Comparison of ENCODE assay signal across 18 cellular contexts in the genomic region with DNA sequence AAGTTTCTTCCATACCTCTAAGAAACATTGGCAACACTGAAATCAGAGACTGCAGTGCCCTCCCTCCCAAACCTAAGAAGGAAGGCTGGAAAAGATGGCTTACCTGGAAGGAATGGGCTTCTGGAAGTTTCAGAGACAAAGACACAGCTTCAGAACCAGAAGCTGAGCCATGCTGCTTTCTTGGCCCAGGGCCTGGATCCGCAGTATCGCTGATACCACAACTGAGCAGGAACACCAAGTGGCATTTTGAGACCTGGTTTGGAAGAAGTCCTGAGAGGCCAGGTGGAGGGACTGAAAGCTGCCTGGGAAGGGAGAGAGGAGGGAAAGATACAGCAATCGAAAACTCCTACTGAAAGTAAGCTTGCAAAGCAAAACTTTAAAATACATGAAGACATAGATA. TPM values are rescaled to one million over a fixed set of nuclear protein-coding genes. Genes with fewer than 3 reads are reported as not detected.
A peak's percentile ranks its signal among the peaks of the same experiment; 100 is the strongest.
DNase-seq lines count a peak whose midpoint lies in the region; ATAC-seq, FAIRE-seq and TF ChIP-seq lines count a peak whose summit lies in the region.
"Had no signal": no experiment of that assay in that cellular context is flagged by ENCODE, and none has a peak within 500 bp of the region (broad histone marks: within the 10 kb centered on the region; RNA-seq: fewer than 3 reads in every experiment).

No MANE protein-coding gene starts in this region.

- no peak for FAIRE-seq in pancreas (lab: Jason Lieb, UNC)

- H3K9ac ChIP-seq in H9 (ENCODE audit: extremely low read depth, insufficient read length, low read length): no peak overlapping the region

- no peak overlapping the region for H3K56ac ChIP-seq in H9 (ENCODE audit: insufficient read length, low read depth, low read length)

- no CpG with 5 or more reads among the region's 3 CpGs for WGBS in H9 (ENCODE audit: extremely low coverage, insufficient read length, low lambda C conversion rate)
- 39 to 40% methylated on average over 3 of the region's 3 CpGs for WGBS in pancreas, 2 donors

- no peak overlapping the region for H2BK5ac ChIP-seq in H9 (ENCODE audit: insufficient read length, low read length)

- no peak overlapping the region for H2BK12ac ChIP-seq in H9 (ENCODE audit: insufficient read length, low read depth, low read length)

- H3K4ac ChIP-seq in H9 (ENCODE audit: low read depth, low read length): no peak overlapping the region

- H3K23me2 ChIP-seq in H9 (ENCODE audit: insufficient read length, low read depth, low read length, poor library complexity, severe bottlenecking): no peaks in the 10 kb centered on the region

- peak overlapping the region; percentile 7 for H3K18ac ChIP-seq in H9 (ENCODE audit: insufficient read length, low read depth, low read length)

- no peaks in the 10 kb centered on the region for H4K20me1 ChIP-seq in H9 (ENCODE audit: control insufficient read depth, insufficient read depth, insufficient read length)

- H3K9me3 ChIP-seq in H9 (ENCODE audit: control insufficient read depth, low read depth, low read length): no peaks in the 10 kb centered on the region
- no peaks in the 10 kb centered on the region for H3K9me3 ChIP-seq in pancreas
- H3K9me3 ChIP-seq: Peyer's patch had no signal

- no peak overlapping the region for H3K4me2 ChIP-seq in H9 (ENCODE audit: insufficient read depth, insufficient read length, low read length)

- CTCF ChIA-PET in activated CD4-positive, alpha-beta T cell treated with anti-CD3 and anti-CD28 coated beads for 36 hours (lab: Charles Lee): interaction anchor here (0.9 to 1.5 kb wide), 4 partner anchors 14 to 196 kb away, joined by 3 to 8 read pairs (median 4); no protein-coding TSS in a partner anchor
- CTCF ChIA-PET in Calu3 (lab: Charles Lee): no interaction called here

- no peak overlapping the region for H2BK20ac ChIP-seq in H9 (ENCODE audit: low read depth, low read length, poor library complexity, severe bottlenecking)

- no peak overlapping the region for H4K91ac ChIP-seq in H9 (ENCODE audit: insufficient read length, low read depth, low read length)

- H3K79me1 ChIP-seq in H9 (ENCODE audit: insufficient read depth, low read depth, low read length, poor library complexity, severe bottlenecking): no peaks in the 10 kb centered on the region

- POLR2A ChIA-PET in activated CD4-positive, alpha-beta T cell treated with anti-CD3 and anti-CD28 coated beads for 36 hours (lab: Charles Lee): interaction anchor here (0.7 kb wide), 1 partner anchor 164 kb away, joined by 3 read pairs; a partner anchor contains a TSS

- no peak overlapping the region for H3K23ac ChIP-seq in H9 (ENCODE audit: insufficient read length, low read depth, low read length)

- no peak overlapping the region for H3T11ph ChIP-seq in H9 (ENCODE audit: low read length)

- H2AK5ac ChIP-seq in H9 (ENCODE audit: insufficient read length, low read length): no peak overlapping the region

- H3K27me3 ChIP-seq in H9 (ENCODE audit: insufficient read depth, low read length) (no peaks in the 10 kb centered on the region), pancreas (no peaks in the 10 kb centered on the region)
- H3K27me3 ChIP-seq: Peyer's patch had no signal

- BruUV-seq in Calu3 (replicated peaks; lab: Mats Ljungman, UMichigan): no TSS peak

- peaks cover 41% of the 10 kb centered on the region for H3K4me1 Mint-ChIP-seq in activated CD4-positive, alpha-beta T cell treated with anti-CD3 and anti-CD28 coated beads for 36 hours
- H3K4me1 Mint-ChIP-seq in H9: peaks cover 35 to 43% of the 10 kb centered on the region in 2 experiments
- H3K4me1 Mint-ChIP-seq in activated T-helper 1 cell treated with anti-CD3 and anti-CD28 coated beads, Interleukin-12 subunit alpha, Interleukin-12 subunit beta, Interleukin-2, Interleukin-4 antibody, amounts not matched to agents 30 ng/mL and 10 ng/mL and 1 ng/mL, durations not matched to agents 14 hours and 24 hours and 36 hours (ENCODE audit: low read depth): peaks cover 43% of the 10 kb centered on the region
- peaks cover 25% of the 10 kb centered on the region for H3K4me1 Mint-ChIP-seq in Calu3 (ENCODE audit: low read depth, unreplicated experiment)

- no peaks in the 10 kb centered on the region for H3K9me3 Mint-ChIP-seq in activated CD4-positive, alpha-beta T cell treated with anti-CD3 and anti-CD28 coated beads for 36 hours (ENCODE audit: low read depth)
- H3K9me3 Mint-ChIP-seq in H9 (peaks cover 0 to 3% of the 10 kb centered on the region in 2 experiments; a peak in 1 of 5 replicates), Calu3 (ENCODE audit: low read depth, unreplicated experiment) (no peaks in the 10 kb centered on the region)
- no peaks in the 10 kb centered on the region for H3K9me3 Mint-ChIP-seq in activated T-helper 1 cell treated with anti-CD3 and anti-CD28 coated beads, Interleukin-12 subunit alpha, Interleukin-12 subunit beta, Interleukin-2, Interleukin-4 antibody, amounts not matched to agents 30 ng/mL and 10 ng/mL and 1 ng/mL, durations not matched to agents 14 hours and 24 hours and 36 hours
- H3K9me3 Mint-ChIP-seq: CD4-positive, alpha-beta T cell had no signal

- TF ChIP-seq CTCF in H9 (conservative IDR thresholded peaks at IDR 0.05): no peak
- no peak for TF ChIP-seq CTCF in pancreas (IDR thresholded peaks at IDR 0.05)
- no peak for TF ChIP-seq CTCF in Calu3 (IDR thresholded peaks at IDR 0.05; ENCODE audit: unreplicated experiment)

- H4K5ac ChIP-seq in H9 (ENCODE audit: insufficient read length, low read depth, low read length): no peak overlapping the region

- H3K27ac Mint-ChIP-seq in activated CD4-positive, alpha-beta T cell treated with anti-CD3 and anti-CD28 coated beads for 36 hours: peak overlapping the region; percentile 43
- H3K27ac Mint-ChIP-seq in H9 (peak overlapping the region; percentile 10 to 79 (median 78); a peak in 6 of 7 replicates), Calu3 (ENCODE audit: unreplicated experiment) (no peak overlapping the region)
- peak overlapping the region; percentile 52 for H3K27ac Mint-ChIP-seq in activated T-helper 1 cell treated with anti-CD3 and anti-CD28 coated beads, Interleukin-12 subunit alpha, Interleukin-12 subunit beta, Interleukin-2, Interleukin-4 antibody, amounts not matched to agents 30 ng/mL and 10 ng/mL and 1 ng/mL, durations not matched to agents 14 hours and 24 hours and 36 hours
- H3K27ac Mint-ChIP-seq: CD4-positive, alpha-beta T cell had no signal

- no peak overlapping the region for H2BK15ac ChIP-seq in H9 (ENCODE audit: low read depth, low read length)

- no peak overlapping the region for H2AFZ ChIP-seq in H9 (ENCODE audit: low read length)

- H3K79me2 ChIP-seq in H9 (ENCODE audit: insufficient read depth, low read length): no peaks in the 10 kb centered on the region

- intact Hi-C loops in activated CD4-positive, alpha-beta T cell treated with anti-CD3 and anti-CD28 coated beads for 36 hours (cut with DNase I, micrococcal nuclease): loop anchor here (2.0 to 5.0 kb wide), 9 partner anchors 35 to 515 kb away; a partner anchor contains a TSS
- intact Hi-C loops in activated T-helper 1 cell treated with anti-CD3 and anti-CD28 coated beads, Interleukin-12 subunit alpha, Interleukin-12 subunit beta, Interleukin-2, Interleukin-4 antibody, amounts not matched to agents 30 ng/mL and 10 ng/mL and 1 ng/mL, durations not matched to agents 14 hours and 24 hours and 36 hours (cut with micrococcal nuclease): loop anchor here (2.0 to 5.0 kb wide), 5 partner anchors 125 to 300 kb away; a partner anchor contains a TSS
- intact Hi-C loops in pancreas (cut with DNase I): no loop called here
- intact Hi-C loops in Calu3 (cut with micrococcal nuclease; ENCODE audit: unreplicated experiment): no loop called here
- intact Hi-C loops in sciatic nerve (cut with DNase I): no loop called here

- no peak overlapping the region for H3K4me3 Mint-ChIP-seq in activated CD4-positive, alpha-beta T cell treated with anti-CD3 and anti-CD28 coated beads for 36 hours
- H3K4me3 Mint-ChIP-seq in H9: no peak overlapping the region
- H3K4me3 Mint-ChIP-seq in activated T-helper 1 cell treated with anti-CD3 and anti-CD28 coated beads, Interleukin-12 subunit alpha, Interleukin-12 subunit beta, Interleukin-2, Interleukin-4 antibody, amounts not matched to agents 30 ng/mL and 10 ng/mL and 1 ng/mL, durations not matched to agents 14 hours and 24 hours and 36 hours: peak overlapping the region; percentile 51
- no peak overlapping the region for H3K4me3 Mint-ChIP-seq in Calu3 (ENCODE audit: low read depth, unreplicated experiment)
- H3K4me3 Mint-ChIP-seq: CD4-positive, alpha-beta T cell had no signal

- no peaks in the 10 kb centered on the region for H3K36me3 ChIP-seq in pancreas

- no peak overlapping the region for H3K4me3 ChIP-seq in pancreas
- H3K4me3 ChIP-seq: Peyer's patch had no signal

- no peak overlapping the region for H3K14ac ChIP-seq in H9 (ENCODE audit: insufficient read depth, low read length)

- H3K27me3 Mint-ChIP-seq in activated CD4-positive, alpha-beta T cell treated with anti-CD3 and anti-CD28 coated beads for 36 hours: no peaks in the 10 kb centered on the region
- H3K27me3 Mint-ChIP-seq in H9 (ENCODE audit: low read depth) (no peaks in the 10 kb centered on the region), Calu3 (ENCODE audit: unreplicated experiment) (no peaks in the 10 kb centered on the region)
- H3K27me3 Mint-ChIP-seq in activated T-helper 1 cell treated with anti-CD3 and anti-CD28 coated beads, Interleukin-12 subunit alpha, Interleukin-12 subunit beta, Interleukin-2, Interleukin-4 antibody, amounts not matched to agents 30 ng/mL and 10 ng/mL and 1 ng/mL, durations not matched to agents 14 hours and 24 hours and 36 hours (ENCODE audit: insufficient read depth): no peaks in the 10 kb centered on the region
- H3K27me3 Mint-ChIP-seq: CD4-positive, alpha-beta T cell had no signal

- H4K8ac ChIP-seq in H9 (replicated peaks; ENCODE audit: insufficient read length, low read depth, low read length): no peak overlapping the region

- no peak for ATAC-seq in activated CD4-positive, alpha-beta T cell treated with anti-CD3 and anti-CD28 coated beads for 36 hours
- peak; percentile 83 to 95 (median 91) for ATAC-seq in pancreas
- no peak for ATAC-seq in sciatic nerve

- peaks cover 13% of the 10 kb centered on the region; the same call in 1 of the 2 replicates for H3K4me1 ChIP-seq in H9 (ENCODE audit: insufficient read depth, low read length)
- H3K4me1 ChIP-seq in pancreas: peaks cover 4 to 18% (median 14%) of the 10 kb centered on the region in 3 donors
- H3K4me1 ChIP-seq: Peyer's patch had no signal

- no peak for DNase-seq in activated CD4-positive, alpha-beta T cell treated with anti-CD3 and anti-CD28 coated beads for 36 hours
- no peak for DNase-seq in activated CD4-positive, alpha-beta T cell treated with anti-CD3 and anti-CD28 coated beads for 1 hour
- DNase-seq in H9: no peak
- no peak for DNase-seq in activated T-helper 1 cell treated with anti-CD3 and anti-CD28 coated beads, Interleukin-12 subunit alpha, Interleukin-12 subunit beta, Interleukin-2, Interleukin-4 antibody, amounts not matched to agents 30 ng/mL and 10 ng/mL and 1 ng/mL, durations not matched to agents 14 hours and 24 hours and 36 hours (ENCODE audit: low spot score)
- peak in 5 of 6 donors; percentile 48 to 65 (median 63) for DNase-seq in pancreas
- no peak for DNase-seq in Calu3
- no peak for DNase-seq in germinal center (ENCODE audit: low spot score)
- no peak for DNase-seq in sciatic nerve (ENCODE audit: low spot score)
- DNase-seq: activated CD4-positive, CD25-positive, alpha-beta regulatory T cell; activated T-cell treated with anti-CD3 and anti-CD28 coated beads, Interleukin-2, amount 50 U/mL, for 48 hours; anterior cingulate cortex; CD4-positive, alpha-beta T cell; NCI-H187; NCI-H524; occipital lobe; SW 1271 had no signal

- no peak overlapping the region for H2BK120ac ChIP-seq in H9 (ENCODE audit: low read depth, low read length, poor library complexity, severe bottlenecking)

- peaks cover 1% of the 10 kb centered on the region for H3K36me3 Mint-ChIP-seq in activated CD4-positive, alpha-beta T cell treated with anti-CD3 and anti-CD28 coated beads for 36 hours (ENCODE audit: low read depth)
- H3K36me3 Mint-ChIP-seq in H9 (ENCODE audit: insufficient read depth in 1 of 3, low read depth in 3 of 3) (peaks cover 1 to 9% (median 6%) of the 10 kb centered on the region in 3 experiments; a peak in 6 of 7 replicates), Calu3 (ENCODE audit: insufficient read depth, unreplicated experiment) (peaks cover 7% of the 10 kb centered on the region)
- peaks cover 5% of the 10 kb centered on the region for H3K36me3 Mint-ChIP-seq in activated T-helper 1 cell treated with anti-CD3 and anti-CD28 coated beads, Interleukin-12 subunit alpha, Interleukin-12 subunit beta, Interleukin-2, Interleukin-4 antibody, amounts not matched to agents 30 ng/mL and 10 ng/mL and 1 ng/mL, durations not matched to agents 14 hours and 24 hours and 36 hours (ENCODE audit: low read depth)

- H3K27ac ChIP-seq in H9 (ENCODE audit: insufficient read length, low read depth, low read length) (no peak overlapping the region), pancreas (peak overlapping the region in 3 of 4 donors; percentile 28 to 61 (median 53))
- H3K27ac ChIP-seq: epithelial cell of prostate had no signal

RNA-seq across cellular contexts. Expression of a gene that starts 19.8 kb away (rescaled TPM):
- total RNA-seq in activated CD4-positive, alpha-beta T cell treated with anti-CD3 and anti-CD28 coated beads for 36 hours: 10 to 100 TPM in 1 of 2 experiments, 1 to 10 TPM in 1; 9.4 to 11.1 TPM
- 14.1 and 15.4 TPM in 2 replicates for total RNA-seq in H9 (2021)
- 3.4 and 3.5 TPM in 2 replicates for total RNA-seq in activated T-helper 1 cell treated with anti-CD3 and anti-CD28 coated beads, Interleukin-12 subunit alpha, Interleukin-12 subunit beta, Interleukin-2, Interleukin-4 antibody, amounts not matched to agents 30 ng/mL and 10 ng/mL and 1 ng/mL, durations not matched to agents 14 hours and 24 hours and 36 hours
- 10 to 100 TPM in 3 of 6 donors, 1 to 10 TPM in 3; 7.6 to 12.7 (median 10.2) TPM for total RNA-seq in pancreas
- polyA plus RNA-seq in pancreas: 1 to 10 TPM; 4.4 to 5.1 TPM
- 48.6 and 53.8 TPM in 2 replicates for total RNA-seq in Calu3 (2022)
- total RNA-seq in sciatic nerve: 5.4 TPM

Comparison
In these comparisons a context has a peak if more than half of its experiments do, and no peak if none do; other contexts are left out.
1. ATAC-seq: peak in pancreas (4 of 4); none in activated CD4-positive, alpha-beta T cell treated with anti-CD3 and anti-CD28 coated beads for 36 hours (single experiment) and sciatic nerve (single experiment).
2. DNase-seq: peak in pancreas (5 of 6); none in activated CD4-positive, alpha-beta T cell treated with anti-CD3 and anti-CD28 coated beads for 36 hours (single experiment), activated CD4-positive, alpha-beta T cell treated with anti-CD3 and anti-CD28 coated beads for 1 hour (single experiment), H9 (single experiment), activated T-helper 1 cell treated with anti-CD3 and anti-CD28 coated beads, Interleukin-12 subunit alpha, Interleukin-12 subunit beta, Interleukin-2, Interleukin-4 antibody, amounts not matched to agents 30 ng/mL and 10 ng/mL and 1 ng/mL, durations not matched to agents 14 hours and 24 hours and 36 hours (single experiment), Calu3 (single experiment), germinal center (single experiment) and sciatic nerve (single experiment).
3. intact Hi-C loops: an anchor here in activated CD4-positive, alpha-beta T cell treated with anti-CD3 and anti-CD28 coated beads for 36 hours (2.0 to 5.0 kb wide) and activated T-helper 1 cell treated with anti-CD3 and anti-CD28 coated beads, Interleukin-12 subunit alpha, Interleukin-12 subunit beta, Interleukin-2, Interleukin-4 antibody, amounts not matched to agents 30 ng/mL and 10 ng/mL and 1 ng/mL, durations not matched to agents 14 hours and 24 hours and 36 hours (2.0 to 5.0 kb wide); none called in pancreas, Calu3 and sciatic nerve.